1 cellular context compared by ENCODE assay signal in genomic region chr5:23506329-23507236, GRCh38.
TF ChIP-seq lines count a peak whose summit lies in the region.

No MANE protein-coding gene starts in this region.

TF ChIP-seq in GM23338, 12 proteins besides CTCF, POLR2A, EP300 and RAD21 (continued from another document):
- TF ChIP-seq, protein P1, sequence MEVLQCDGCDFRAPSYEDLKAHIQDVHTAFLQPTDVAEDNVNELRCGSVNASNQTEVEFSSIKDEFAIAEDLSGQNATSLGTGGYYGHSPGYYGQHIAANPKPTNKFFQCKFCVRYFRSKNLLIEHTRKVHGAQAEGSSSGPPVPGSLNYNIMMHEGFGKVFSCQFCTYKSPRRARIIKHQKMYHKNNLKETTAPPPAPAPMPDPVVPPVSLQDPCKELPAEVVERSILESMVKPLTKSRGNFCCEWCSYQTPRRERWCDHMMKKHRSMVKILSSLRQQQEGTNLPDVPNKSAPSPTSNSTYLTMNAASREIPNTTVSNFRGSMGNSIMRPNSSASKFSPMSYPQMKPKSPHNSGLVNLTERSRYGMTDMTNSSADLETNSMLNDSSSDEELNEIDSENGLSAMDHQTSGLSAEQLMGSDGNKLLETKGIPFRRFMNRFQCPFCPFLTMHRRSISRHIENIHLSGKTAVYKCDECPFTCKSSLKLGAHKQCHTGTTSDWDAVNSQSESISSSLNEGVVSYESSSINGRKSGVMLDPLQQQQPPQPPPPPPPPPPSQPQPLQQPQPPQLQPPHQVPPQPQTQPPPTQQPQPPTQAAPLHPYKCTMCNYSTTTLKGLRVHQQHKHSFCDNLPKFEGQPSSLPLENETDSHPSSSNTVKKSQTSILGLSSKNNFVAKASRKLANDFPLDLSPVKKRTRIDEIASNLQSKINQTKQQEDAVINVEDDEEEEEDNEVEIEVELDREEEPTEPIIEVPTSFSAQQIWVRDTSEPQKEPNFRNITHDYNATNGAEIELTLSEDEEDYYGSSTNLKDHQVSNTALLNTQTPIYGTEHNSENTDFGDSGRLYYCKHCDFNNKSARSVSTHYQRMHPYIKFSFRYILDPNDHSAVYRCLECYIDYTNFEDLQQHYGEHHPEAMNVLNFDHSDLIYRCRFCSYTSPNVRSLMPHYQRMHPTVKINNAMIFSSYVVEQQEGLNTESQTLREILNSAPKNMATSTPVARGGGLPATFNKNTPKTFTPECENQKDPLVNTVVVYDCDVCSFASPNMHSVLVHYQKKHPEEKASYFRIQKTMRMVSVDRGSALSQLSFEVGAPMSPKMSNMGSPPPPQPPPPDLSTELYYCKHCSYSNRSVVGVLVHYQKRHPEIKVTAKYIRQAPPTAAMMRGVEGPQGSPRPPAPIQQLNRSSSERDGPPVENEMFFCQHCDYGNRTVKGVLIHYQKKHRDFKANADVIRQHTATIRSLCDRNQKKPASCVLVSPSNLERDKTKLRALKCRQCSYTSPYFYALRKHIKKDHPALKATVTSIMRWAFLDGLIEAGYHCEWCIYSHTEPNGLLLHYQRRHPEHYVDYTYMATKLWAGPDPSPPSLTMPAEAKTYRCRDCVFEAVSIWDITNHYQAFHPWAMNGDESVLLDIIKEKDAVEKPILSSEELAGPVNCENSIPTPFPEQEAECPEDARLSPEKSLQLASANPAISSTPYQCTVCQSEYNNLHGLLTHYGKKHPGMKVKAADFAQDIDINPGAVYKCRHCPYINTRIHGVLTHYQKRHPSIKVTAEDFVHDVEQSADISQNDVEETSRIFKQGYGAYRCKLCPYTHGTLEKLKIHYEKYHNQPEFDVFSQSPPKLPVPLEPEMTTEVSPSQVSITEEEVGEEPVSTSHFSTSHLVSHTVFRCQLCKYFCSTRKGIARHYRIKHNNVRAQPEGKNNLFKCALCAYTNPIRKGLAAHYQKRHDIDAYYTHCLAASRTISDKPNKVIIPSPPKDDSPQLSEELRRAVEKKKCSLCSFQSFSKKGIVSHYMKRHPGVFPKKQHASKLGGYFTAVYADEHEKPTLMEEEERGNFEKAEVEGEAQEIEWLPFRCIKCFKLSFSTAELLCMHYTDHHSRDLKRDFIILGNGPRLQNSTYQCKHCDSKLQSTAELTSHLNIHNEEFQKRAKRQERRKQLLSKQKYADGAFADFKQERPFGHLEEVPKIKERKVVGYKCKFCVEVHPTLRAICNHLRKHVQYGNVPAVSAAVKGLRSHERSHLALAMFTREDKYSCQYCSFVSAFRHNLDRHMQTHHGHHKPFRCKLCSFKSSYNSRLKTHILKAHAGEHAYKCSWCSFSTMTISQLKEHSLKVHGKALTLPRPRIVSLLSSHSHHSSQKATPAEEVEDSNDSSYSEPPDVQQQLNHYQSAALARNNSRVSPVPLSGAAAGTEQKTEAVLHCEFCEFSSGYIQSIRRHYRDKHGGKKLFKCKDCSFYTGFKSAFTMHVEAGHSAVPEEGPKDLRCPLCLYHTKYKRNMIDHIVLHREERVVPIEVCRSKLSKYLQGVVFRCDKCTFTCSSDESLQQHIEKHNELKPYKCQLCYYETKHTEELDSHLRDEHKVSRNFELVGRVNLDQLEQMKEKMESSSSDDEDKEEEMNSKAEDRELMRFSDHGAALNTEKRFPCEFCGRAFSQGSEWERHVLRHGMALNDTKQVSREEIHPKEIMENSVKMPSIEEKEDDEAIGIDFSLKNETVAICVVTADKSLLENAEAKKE (CRISPR knock-in tag; IDR thresholded peaks at IDR 0.05): no peak
- TF ChIP-seq POLR2AphosphoS5 (IDR thresholded peaks at IDR 0.05; ENCODE audit: low read depth) (no peak), JUNB (IDR thresholded peaks at IDR 0.05; ENCODE audit: unreplicated experiment) (no peak), CREB1 (CRISPR knock-in tag; IDR thresholded peaks at IDR 0.05; ENCODE audit: low read depth) (no peak), NANOG (IDR thresholded peaks at IDR 0.05; ENCODE audit: borderline replicate concordance) (no peak), ZNF331 (CRISPR knock-in tag; IDR thresholded peaks at IDR 0.05; ENCODE audit: low read depth) (no peak)
